Comparison of ENCODE assay signal across 8 cellular contexts in the genomic region with DNA sequence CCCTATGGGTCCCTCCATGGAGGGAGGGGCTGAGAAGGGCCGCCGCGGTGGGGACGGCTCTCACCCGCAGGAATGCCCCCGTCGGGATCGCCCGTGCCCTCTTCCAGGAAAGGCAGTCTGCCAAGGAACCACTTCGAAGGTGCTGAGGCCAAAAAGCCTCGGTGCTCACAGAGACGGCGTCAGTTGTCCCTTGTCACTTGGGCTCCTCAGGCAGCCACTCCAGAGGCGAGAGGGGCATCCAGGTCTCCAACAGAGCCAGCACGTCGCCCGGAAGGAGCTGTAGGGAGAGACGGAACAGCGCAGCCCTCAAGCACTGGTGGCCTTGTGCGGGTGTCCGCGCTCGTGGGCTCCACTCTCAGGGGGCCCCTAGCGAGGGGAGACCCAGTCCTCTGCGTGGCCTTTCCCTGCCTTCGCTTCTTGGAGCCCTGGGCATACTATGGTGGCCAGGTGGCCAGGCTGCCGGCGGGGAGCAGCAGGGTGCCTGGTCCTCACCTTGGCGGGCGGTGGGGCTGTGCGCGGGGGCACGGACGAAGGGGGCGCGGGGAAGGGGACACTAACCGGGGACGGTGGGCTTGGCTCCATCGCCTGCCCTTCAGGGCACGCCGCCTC. TPM values are rescaled to one million over a fixed set of nuclear protein-coding genes. Genes with fewer than 3 reads are reported as not detected.
DNase-seq lines count a peak whose midpoint lies in the region; ATAC-seq and TF ChIP-seq lines count a peak whose summit lies in the region.

No MANE protein-coding gene starts in this region.

- H3K27me3 ChIP-seq in KMS-11 (ENCODE audit: insufficient read depth, low read depth) (no peaks in the 10 kb centered on the region), liver (ENCODE audit: control insufficient read depth in 4 of 4, insufficient read depth in 4 of 4, low read length in 3 of 4) (no peaks in the 10 kb centered on the region), thyroid gland (no peaks in the 10 kb centered on the region)

- H3K4me3 ChIP-seq in KMS-11 (IDR thresholded peaks at IDR 0.05; ENCODE audit: insufficient read depth, low read depth, low read length) (no peak overlapping the region), astrocyte of the cerebellum (ENCODE audit: low read depth, low read length) (peak overlapping the region; percentile 47), liver (ENCODE audit: low read depth in 1 of 3, low read length in 3 of 3) (peak overlapping the region in 2 of 3 donors; percentile 55 to 67), thyroid gland (replicated peaks in 1 of 3) (peak overlapping the region; percentile 16 to 62 (median 24))

- H3K9ac ChIP-seq in KMS-11 (peak overlapping the region; percentile 74), liver (ENCODE audit: low read depth in 1 of 2, low read length in 2 of 2) (peak overlapping the region in 1 of 2 donors; percentile 49)

- no peaks in the 10 kb centered on the region for H3K36me3 ChIP-seq in KMS-11 (ENCODE audit: insufficient read depth)
- no peaks in the 10 kb centered on the region for H3K36me3 ChIP-seq in liver (ENCODE audit: control insufficient read depth in 4 of 4, insufficient read depth in 3 of 4, low read depth in 1 of 4, low read length in 3 of 4)
- no peaks in the 10 kb centered on the region for H3K36me3 ChIP-seq in thyroid gland

- intact Hi-C loops in thyroid gland (cut with DNase I) = loop anchor here (10.0 kb wide), 1 partner anchor 105 kb away; no protein-coding TSS in a partner anchor

- peak; percentile 12 for DNase-seq in activated T-cell treated with anti-CD3 and anti-CD28 coated beads for 48 hours (ENCODE audit: low read depth)
- no peak for DNase-seq in activated T-cell treated with anti-CD3 and anti-CD28 coated beads for 4 hours
- no peak for DNase-seq in astrocyte of the cerebellum (ENCODE audit: low read depth)
- DNase-seq in thyroid gland = peak; percentile 77
- no peak for DNase-seq in HuH-7.5 (ENCODE audit: low spot score)

- no peaks in the 10 kb centered on the region for H3K9me3 ChIP-seq in liver (ENCODE audit: control insufficient read depth in 4 of 4, low read length in 3 of 4)
- no peaks in the 10 kb centered on the region for H3K9me3 ChIP-seq in thyroid gland

- H3K79me2 ChIP-seq in KMS-11 (ENCODE audit: insufficient read depth, low read depth) = no peaks in the 10 kb centered on the region

- ATAC-seq in GM19328 (IDR thresholded peaks at IDR 0.05; ENCODE audit: unreplicated experiment) = no peak

- no peaks in the 10 kb centered on the region for H4K20me1 ChIP-seq in KMS-11 (ENCODE audit: insufficient read depth)

- no peak for TF ChIP-seq RAD21 in liver (IDR thresholded peaks at IDR 0.05)

- peak in 1 of 2 donors; percentile 34 for TF ChIP-seq POLR2A in thyroid gland (IDR thresholded peaks at IDR 0.05)

- H2AFZ ChIP-seq in KMS-11 (ENCODE audit: low read depth) = peak overlapping the region; percentile 87

- no peak for TF ChIP-seq CTCF in KMS-11 (conservative IDR thresholded peaks at IDR 0.05; ENCODE audit: low read depth, low read length)
- no peak for TF ChIP-seq CTCF in astrocyte of the cerebellum (IDR thresholded peaks at IDR 0.05; ENCODE audit: low read depth, low read length, missing control alignments)
- no peak for TF ChIP-seq CTCF in liver (IDR thresholded peaks at IDR 0.05; ENCODE audit: low read depth, low read length, missing input control)
- no peak for TF ChIP-seq CTCF in thyroid gland (IDR thresholded peaks at IDR 0.05)

- H3K27ac ChIP-seq in KMS-11 (peak overlapping the region; percentile 20; the same call in 1 of the 2 replicates), liver (ENCODE audit: low read depth in 1 of 2, low read length in 2 of 2) (peak overlapping the region in 1 of 2 donors; percentile 39), thyroid gland (peak overlapping the region in 2 of 3 donors; percentile 48 to 53)

- in situ Hi-C loops in astrocyte of the cerebellum (cut with HindIII; ENCODE audit: low sequenced_read_pairs) = no loop called here

- H3K4me1 ChIP-seq in KMS-11 (ENCODE audit: low read depth, poor library complexity, severe bottlenecking) (peaks cover 12% of the 10 kb centered on the region), liver (ENCODE audit: control insufficient read depth in 4 of 4, insufficient read depth in 4 of 4, low read length in 3 of 4) (peaks cover 0 to 17% (median 6%) of the 10 kb centered on the region in 4 donors), thyroid gland (peaks cover 0 to 25% of the 10 kb centered on the region in 2 donors)

- peak overlapping the region; percentile 91 for H3K4me2 ChIP-seq in KMS-11

- WGBS in liver = 13% methylated on average over 41 of the region's 41 CpGs
- whole genome bisulfite sequencing in thyroid gland, 2 donors = 5 to 12% methylated on average over 11 to 13 of the region's 41 CpGs

TF ChIP-seq in liver, 16 proteins besides CTCF, POLR2A, EP300 and RAD21:
- TF ChIP-seq ZBTB33 (IDR thresholded peaks at IDR 0.05) (no peak), JUND (IDR thresholded peaks at IDR 0.05) (no peak), NR2F2 (IDR thresholded peaks at IDR 0.05) (no peak), EGR1 (IDR thresholded peaks at IDR 0.05; ENCODE audit: low read depth in 2 of 2) (no peak), GABPA (IDR thresholded peaks at IDR 0.05 in 1 of 2, conservative IDR thresholded peaks at IDR 0.05 in 1 of 2) (no peak), TAF1 (conservative IDR thresholded peaks at IDR 0.05) (no peak), HNF4G (IDR thresholded peaks at IDR 0.05) (no peak), RXRA (IDR thresholded peaks at IDR 0.05) (no peak), HNF4A (conservative IDR thresholded peaks at IDR 0.05) (no peak), FOXA2 (IDR thresholded peaks at IDR 0.05) (no peak), FOXA1 (IDR thresholded peaks at IDR 0.05) (no peak)
- TF ChIP-seq, protein P1, sequence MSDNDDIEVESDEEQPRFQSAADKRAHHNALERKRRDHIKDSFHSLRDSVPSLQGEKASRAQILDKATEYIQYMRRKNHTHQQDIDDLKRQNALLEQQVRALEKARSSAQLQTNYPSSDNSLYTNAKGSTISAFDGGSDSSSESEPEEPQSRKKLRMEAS (IDR thresholded peaks at IDR 0.05) = no peak
- TF ChIP-seq, protein P2, sequence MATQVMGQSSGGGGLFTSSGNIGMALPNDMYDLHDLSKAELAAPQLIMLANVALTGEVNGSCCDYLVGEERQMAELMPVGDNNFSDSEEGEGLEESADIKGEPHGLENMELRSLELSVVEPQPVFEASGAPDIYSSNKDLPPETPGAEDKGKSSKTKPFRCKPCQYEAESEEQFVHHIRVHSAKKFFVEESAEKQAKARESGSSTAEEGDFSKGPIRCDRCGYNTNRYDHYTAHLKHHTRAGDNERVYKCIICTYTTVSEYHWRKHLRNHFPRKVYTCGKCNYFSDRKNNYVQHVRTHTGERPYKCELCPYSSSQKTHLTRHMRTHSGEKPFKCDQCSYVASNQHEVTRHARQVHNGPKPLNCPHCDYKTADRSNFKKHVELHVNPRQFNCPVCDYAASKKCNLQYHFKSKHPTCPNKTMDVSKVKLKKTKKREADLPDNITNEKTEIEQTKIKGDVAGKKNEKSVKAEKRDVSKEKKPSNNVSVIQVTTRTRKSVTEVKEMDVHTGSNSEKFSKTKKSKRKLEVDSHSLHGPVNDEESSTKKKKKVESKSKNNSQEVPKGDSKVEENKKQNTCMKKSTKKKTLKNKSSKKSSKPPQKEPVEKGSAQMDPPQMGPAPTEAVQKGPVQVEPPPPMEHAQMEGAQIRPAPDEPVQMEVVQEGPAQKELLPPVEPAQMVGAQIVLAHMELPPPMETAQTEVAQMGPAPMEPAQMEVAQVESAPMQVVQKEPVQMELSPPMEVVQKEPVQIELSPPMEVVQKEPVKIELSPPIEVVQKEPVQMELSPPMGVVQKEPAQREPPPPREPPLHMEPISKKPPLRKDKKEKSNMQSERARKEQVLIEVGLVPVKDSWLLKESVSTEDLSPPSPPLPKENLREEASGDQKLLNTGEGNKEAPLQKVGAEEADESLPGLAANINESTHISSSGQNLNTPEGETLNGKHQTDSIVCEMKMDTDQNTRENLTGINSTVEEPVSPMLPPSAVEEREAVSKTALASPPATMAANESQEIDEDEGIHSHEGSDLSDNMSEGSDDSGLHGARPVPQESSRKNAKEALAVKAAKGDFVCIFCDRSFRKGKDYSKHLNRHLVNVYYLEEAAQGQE (IDR thresholded peaks at IDR 0.05) = no peak

RNA-seq across cellular contexts. Expression of gene MESP1, which starts 1.0 kb away (rescaled TPM):
- total RNA-seq in liver = under 1 TPM; 0.14 to 0.50 TPM
- 1 to 10 TPM; 1.2 to 1.8 TPM for polyA plus RNA-seq in liver
- 1 to 10 TPM in 3 of 4 donors, not detected in 1; 1.9 to 2.6 (median 2.1) TPM for total RNA-seq in thyroid gland

RNA-seq across cellular contexts. Expression of gene MESP2, which starts 26.1 kb away (rescaled TPM):
- total RNA-seq in liver = not detected
- under 1 TPM in 1 of 2 donors, not detected in 1; 0.03 TPM for polyA plus RNA-seq in liver
- total RNA-seq in thyroid gland = under 1 TPM in 2 of 4 donors, not detected in 2; 0.34 to 0.67 TPM

RNA-seq across cellular contexts. Expression of gene WDR93, which starts 59.4 kb away (rescaled TPM):
- total RNA-seq in liver (under 1 TPM in 1 of 2 donors, not detected in 1; 0.08 TPM), thyroid gland (1 to 10 TPM; 1.1 to 2.3 (median 2.3) TPM)
- polyA plus RNA-seq in liver = under 1 TPM in 1 of 2 donors, not detected in 1; 0.08 TPM

RNA-seq across cellular contexts. Expression of gene PEX11A, which starts 59.5 kb away (rescaled TPM):
- total RNA-seq in liver = 10 to 100 TPM in 1 of 2 donors, 1 to 10 TPM in 1; 6.6 to 47.9 TPM
- 10 to 100 TPM; 17.3 to 31.3 TPM for polyA plus RNA-seq in liver
- 10 to 100 TPM; 17.4 to 39.5 (median 20.6) TPM for total RNA-seq in thyroid gland

Comparison
In these comparisons a context has a peak if more than half of its experiments do, and no peak if none do; other contexts are left out.
1. DNase-seq: peak in activated T-cell treated with anti-CD3 and anti-CD28 coated beads for 48 hours (single experiment) and thyroid gland (2 of 2); none in activated T-cell treated with anti-CD3 and anti-CD28 coated beads for 4 hours (single experiment), astrocyte of the cerebellum (single experiment) and HuH-7.5 (single experiment).